ENCODE assay signal across 25 cellular contexts in genomic region chr6:42158631-42159030, GRCh38. TPM values are rescaled to one million over a fixed set of nuclear protein-coding genes. Genes with fewer than 3 reads are reported as not detected.
"Had no signal": no experiment of that assay in that cellular context is flagged by ENCODE, and none has a peak within 500 bp of the region (broad histone marks: within the 10 kb centered on the region; RNA-seq: fewer than 3 reads in every experiment).

No MANE protein-coding gene starts in this region.

- H3K9me2 ChIP-seq: SK-N-SH had no signal

- H3K9ac ChIP-seq: SK-N-SH had no signal

- H3K36me3 ChIP-seq: cardiac muscle cell had no signal

- H3K9me3 ChIP-seq: SK-N-SH had no signal

- DNase-seq: activated CD4-positive, alpha-beta T cell treated with anti-CD3 and anti-CD28 coated beads for 4 hours; activated CD4-positive, alpha-beta T cell treated with anti-CD3 and anti-CD28 coated beads, Interleukin-2, amount 50 U/mL, for 4 hours; activated CD8-positive, alpha-beta memory T cell treated with anti-CD3 and anti-CD28 coated beads for 24 hours; activated gamma-delta T cell; activated naive CD4-positive, alpha-beta T cell treated with anti-CD3 and anti-CD28 coated beads for 36 hours; activated T-cell treated with anti-CD3 and anti-CD28 coated beads, Interleukin-2, amount 50 U/mL, for 48 hours; amygdala; Karpas-422; NCI-H1105 treated with DMSO at 0.1 percent for 48 hours; NCI-H1436 treated with DMSO at 0.1 percent for 48 hours; NCI-H187 treated with DMSO at 0.1 percent for 48 hours; NCI-H2081 treated with DMSO at 0.1 percent for 48 hours; NCI-H446; NCI-H526; NCI-H774; T-helper 1 cell had no signal

- ATAC-seq: activated T-helper 17 cell treated with anti-CD3 and anti-CD28 coated beads, Interleukin-2, amount 50 U/mL, for 72 hours had no signal

- H3K4me2 ChIP-seq: SK-N-SH had no signal

- H3K4me3 ChIP-seq: cardiac muscle cell, K562 had no signal

- H3K27ac ChIP-seq: cardiac muscle cell, VCaP had no signal

- H3K27me3 ChIP-seq: cardiac muscle cell had no signal

RNA-seq across cellular contexts. Expression of gene GUCA1A, which starts 14.5 kb away (rescaled TPM):
- total RNA-seq: activated naive CD4-positive, alpha-beta T cell treated with anti-CD3 and anti-CD28 coated beads for 36 hours; K562; OCI-LY7; Right ventricle myocardium inferior; RPMI7951; T-helper 2 cell treated with Interferon-gamma antibody and Interleukin-4, amounts not matched to agents 100 ng/mL and 5 ng/mL, for 36 hours had no signal
- polyA plus RNA-seq: K562 had no signal

RNA-seq across cellular contexts. Expression of gene C6orf132, which starts 16.2 kb away (rescaled TPM):
- total RNA-seq: RPMI7951 had no signal
- polyA plus RNA-seq: SK-N-SH had no signal

RNA-seq across cellular contexts. Expression of gene GUCA1B, which starts 36.1 kb away (rescaled TPM):
- total RNA-seq: RPMI7951 had no signal
- polyA plus RNA-seq: cardiac muscle cell had no signal
